Comparison of ENCODE assay signal across 18 cellular contexts in the genomic region with DNA sequence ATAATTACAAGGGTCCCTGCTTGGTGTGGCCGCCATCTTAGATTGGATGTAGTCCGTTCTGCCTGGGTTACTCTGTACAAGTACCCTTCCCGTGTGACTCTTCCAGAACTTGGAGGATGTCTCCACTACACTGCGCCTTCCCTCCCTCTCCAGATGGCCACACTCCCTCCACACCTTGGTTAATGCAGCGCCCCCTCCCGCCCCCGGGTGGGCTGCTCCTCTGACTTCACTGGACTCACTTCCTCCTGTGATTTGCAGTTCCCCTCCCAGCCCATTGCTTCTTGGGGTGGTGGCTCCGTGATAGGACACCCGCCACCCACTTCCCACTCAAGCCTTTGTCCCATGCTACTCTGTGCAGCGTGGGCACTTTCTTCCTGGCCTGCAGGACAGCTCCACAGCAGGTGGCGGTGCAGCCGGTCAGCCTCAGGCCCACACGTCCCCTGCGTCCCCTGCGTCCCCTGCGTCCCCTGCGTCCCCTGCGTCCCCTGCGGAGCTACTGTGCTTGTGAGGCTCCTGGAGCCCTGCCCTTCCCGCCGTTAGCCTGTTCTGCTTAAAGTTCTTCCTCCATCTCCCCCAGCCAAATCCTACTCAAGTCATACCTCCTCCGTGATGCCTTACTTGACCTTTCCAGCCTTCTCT.
A peak's percentile ranks its signal among the peaks of the same experiment; 100 is the strongest.
DNase-seq lines count a peak whose midpoint lies in the region; ATAC-seq, FAIRE-seq and TF ChIP-seq lines count a peak whose summit lies in the region.
"Had no signal": no experiment of that assay in that cellular context is flagged by ENCODE, and none has a peak within 500 bp of the region (broad histone marks: within the 10 kb centered on the region; RNA-seq: fewer than 3 reads in every experiment).

No MANE protein-coding gene starts in this region.

- no peaks in the 10 kb centered on the region for H3K9me3 Mint-ChIP-seq in GM23338
- H3K9me3 Mint-ChIP-seq: CD8-positive, alpha-beta T cell; H9 had no signal

- H3K9me3 ChIP-seq in testis: no peaks in the 10 kb centered on the region
- H3K9me3 ChIP-seq: BLaER1, Caco-2 had no signal

- H3K4me2 ChIP-seq in GM23338: no peak overlapping the region
- H3K4me2 ChIP-seq: BLaER1 had no signal

- H3K27ac ChIP-seq in GM23338 (ENCODE audit: low read depth): no peak overlapping the region
- no peak overlapping the region for H3K27ac ChIP-seq in coronary artery
- no peak overlapping the region for H3K27ac ChIP-seq in testis
- H3K27ac ChIP-seq: BLaER1, C4-2B had no signal

- TF ChIP-seq CTCF in GM23338 (conservative IDR thresholded peaks at IDR 0.05; ENCODE audit: low read depth in 2 of 2) (peak; percentile 14 to 26; a peak in 3 of 4 replicates), coronary artery (IDR thresholded peaks at IDR 0.05) (no peak), testis (IDR thresholded peaks at IDR 0.05) (no peak)

- H2AFZ ChIP-seq in GM23338: no peak overlapping the region

- H3K36me3 Mint-ChIP-seq in GM23338 (ENCODE audit: low read depth): no peaks in the 10 kb centered on the region; the same call in 2 of the 3 replicates
- H3K36me3 Mint-ChIP-seq: CD8-positive, alpha-beta T cell had no signal

- WGBS in testis, 2 donors: 47 to 74% methylated on average over 22 of the region's 22 CpGs

- H3K4me3 Mint-ChIP-seq in GM23338: no peak overlapping the region
- H3K4me3 Mint-ChIP-seq: B cell; CD8-positive, alpha-beta T cell; H9 had no signal

- H3K36me3 ChIP-seq in GM23338 (ENCODE audit: insufficient read depth): no peaks in the 10 kb centered on the region
- H3K36me3 ChIP-seq in testis (ENCODE audit: low read depth, missing control alignments): no peaks in the 10 kb centered on the region
- H3K36me3 ChIP-seq: BLaER1 had no signal

- no peaks in the 10 kb centered on the region for H3K9me2 ChIP-seq in GM23338 (ENCODE audit: insufficient read depth)

- H3K4me1 ChIP-seq in GM23338 (ENCODE audit: insufficient read depth): peaks cover 22% of the 10 kb centered on the region
- no peaks in the 10 kb centered on the region for H3K4me1 ChIP-seq in testis
- H3K4me1 ChIP-seq: BLaER1, Caco-2 had no signal

- H3K27ac Mint-ChIP-seq in GM23338: no peak overlapping the region
- H3K27ac Mint-ChIP-seq: B cell; CD4-positive, CD25-positive, alpha-beta regulatory T cell; CD8-positive, alpha-beta T cell had no signal

- no peak for TF ChIP-seq POLR2A in testis (IDR thresholded peaks at IDR 0.05)

- H3K79me2 ChIP-seq in GM23338 (replicated peaks; ENCODE audit: insufficient read depth): no peaks in the 10 kb centered on the region

- H3F3A ChIP-seq in GM23338 (replicated peaks; ENCODE audit: low read depth): 0 out of 2 replicates have a peak, but pooled peaks cover 3% of the 10 kb centered on the region

- no peaks in the 10 kb centered on the region for H4K20me1 ChIP-seq in GM23338 (replicated peaks; ENCODE audit: insufficient read depth)

- no peak for ATAC-seq in GM23338
- ATAC-seq: CD8-positive, alpha-beta T cell; HCT116 had no signal

- DNase-seq in GM23338 (ENCODE audit: low spot score): peak; percentile 20
- DNase-seq in coronary artery (ENCODE audit: low spot score): peak; percentile 35
- peak; percentile 21 for DNase-seq in testis
- no peak for DNase-seq in activated CD4-positive, alpha-beta T cell treated with anti-CD3 and anti-CD28 coated beads, Interleukin-2, amount 50 U/mL, for 1 hour
- no peak for DNase-seq in activated CD4-positive, alpha-beta T cell treated with anti-CD3 and anti-CD28 coated beads for 4 hours
- no peak for DNase-seq in frontal cortex (ENCODE audit: low spot score in 2 of 2)
- DNase-seq: Caco-2; CD4-positive, CD25-positive, alpha-beta regulatory T cell; CD8-positive, alpha-beta T cell; DMS153; DND-41; H9 had no signal

- intact Hi-C loops in testis (cut with DNase I; ENCODE audit: low total_unique reads): no loop called here

- peaks cover 39% of the 10 kb centered on the region for H3K27me3 ChIP-seq in GM23338 (ENCODE audit: insufficient read depth)
- H3K27me3 ChIP-seq in testis: no peaks in the 10 kb centered on the region

- H3K4me3 ChIP-seq in GM23338: no peak overlapping the region
- H3K4me3 ChIP-seq in coronary artery: no peak overlapping the region
- H3K4me3 ChIP-seq in testis: peak overlapping the region; percentile 37 to 41
- H3K4me3 ChIP-seq: BLaER1 had no signal

- FAIRE-seq in frontal cortex (lab: Jason Lieb, UNC): no peak
- FAIRE-seq: G401.6, GM12892 had no signal

- peaks cover 35% of the 10 kb centered on the region for H3K4me1 Mint-ChIP-seq in GM23338
- H3K4me1 Mint-ChIP-seq: B cell had no signal

- H3K27me3 Mint-ChIP-seq in GM23338 (ENCODE audit: insufficient read depth, low read depth, poor library complexity): peaks cover 29% of the 10 kb centered on the region

TF ChIP-seq in GM23338, 12 proteins besides CTCF, POLR2A, EP300 and RAD21:
- TF ChIP-seq JUNB (IDR thresholded peaks at IDR 0.05; ENCODE audit: unreplicated experiment): no peak
- no peak for TF ChIP-seq STAT1 (IDR thresholded peaks at IDR 0.05; ENCODE audit: unreplicated experiment)
- TF ChIP-seq, protein P1, sequence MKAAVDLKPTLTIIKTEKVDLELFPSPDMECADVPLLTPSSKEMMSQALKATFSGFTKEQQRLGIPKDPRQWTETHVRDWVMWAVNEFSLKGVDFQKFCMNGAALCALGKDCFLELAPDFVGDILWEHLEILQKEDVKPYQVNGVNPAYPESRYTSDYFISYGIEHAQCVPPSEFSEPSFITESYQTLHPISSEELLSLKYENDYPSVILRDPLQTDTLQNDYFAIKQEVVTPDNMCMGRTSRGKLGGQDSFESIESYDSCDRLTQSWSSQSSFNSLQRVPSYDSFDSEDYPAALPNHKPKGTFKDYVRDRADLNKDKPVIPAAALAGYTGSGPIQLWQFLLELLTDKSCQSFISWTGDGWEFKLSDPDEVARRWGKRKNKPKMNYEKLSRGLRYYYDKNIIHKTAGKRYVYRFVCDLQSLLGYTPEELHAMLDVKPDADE (IDR thresholded peaks at IDR 0.05): no peak
- no peak for TF ChIP-seq EZH2phosphoT487 (IDR thresholded peaks at IDR 0.05; ENCODE audit: unreplicated experiment)
- no peak for TF ChIP-seq ZNF331 (CRISPR knock-in tag; IDR thresholded peaks at IDR 0.05; ENCODE audit: low read depth)
- TF ChIP-seq, protein P2, sequence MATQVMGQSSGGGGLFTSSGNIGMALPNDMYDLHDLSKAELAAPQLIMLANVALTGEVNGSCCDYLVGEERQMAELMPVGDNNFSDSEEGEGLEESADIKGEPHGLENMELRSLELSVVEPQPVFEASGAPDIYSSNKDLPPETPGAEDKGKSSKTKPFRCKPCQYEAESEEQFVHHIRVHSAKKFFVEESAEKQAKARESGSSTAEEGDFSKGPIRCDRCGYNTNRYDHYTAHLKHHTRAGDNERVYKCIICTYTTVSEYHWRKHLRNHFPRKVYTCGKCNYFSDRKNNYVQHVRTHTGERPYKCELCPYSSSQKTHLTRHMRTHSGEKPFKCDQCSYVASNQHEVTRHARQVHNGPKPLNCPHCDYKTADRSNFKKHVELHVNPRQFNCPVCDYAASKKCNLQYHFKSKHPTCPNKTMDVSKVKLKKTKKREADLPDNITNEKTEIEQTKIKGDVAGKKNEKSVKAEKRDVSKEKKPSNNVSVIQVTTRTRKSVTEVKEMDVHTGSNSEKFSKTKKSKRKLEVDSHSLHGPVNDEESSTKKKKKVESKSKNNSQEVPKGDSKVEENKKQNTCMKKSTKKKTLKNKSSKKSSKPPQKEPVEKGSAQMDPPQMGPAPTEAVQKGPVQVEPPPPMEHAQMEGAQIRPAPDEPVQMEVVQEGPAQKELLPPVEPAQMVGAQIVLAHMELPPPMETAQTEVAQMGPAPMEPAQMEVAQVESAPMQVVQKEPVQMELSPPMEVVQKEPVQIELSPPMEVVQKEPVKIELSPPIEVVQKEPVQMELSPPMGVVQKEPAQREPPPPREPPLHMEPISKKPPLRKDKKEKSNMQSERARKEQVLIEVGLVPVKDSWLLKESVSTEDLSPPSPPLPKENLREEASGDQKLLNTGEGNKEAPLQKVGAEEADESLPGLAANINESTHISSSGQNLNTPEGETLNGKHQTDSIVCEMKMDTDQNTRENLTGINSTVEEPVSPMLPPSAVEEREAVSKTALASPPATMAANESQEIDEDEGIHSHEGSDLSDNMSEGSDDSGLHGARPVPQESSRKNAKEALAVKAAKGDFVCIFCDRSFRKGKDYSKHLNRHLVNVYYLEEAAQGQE (IDR thresholded peaks at IDR 0.05; ENCODE audit: unreplicated experiment): no peak
- no peak for TF ChIP-seq CREB1 (CRISPR knock-in tag; IDR thresholded peaks at IDR 0.05; ENCODE audit: low read depth)

Comparison
In these comparisons a context has a peak if more than half of its experiments do, and no peak if none do; other contexts are left out.
1. DNase-seq: peak in GM23338 (single experiment), coronary artery (single experiment) and testis (single experiment); none in activated CD4-positive, alpha-beta T cell treated with anti-CD3 and anti-CD28 coated beads, Interleukin-2, amount 50 U/mL, for 1 hour (single experiment), activated CD4-positive, alpha-beta T cell treated with anti-CD3 and anti-CD28 coated beads for 4 hours (0 of 2) and frontal cortex (0 of 2).
2. H3K4me3 ChIP-seq: peak in testis (2 of 2); none in GM23338 (single experiment) and coronary artery (single experiment).
3. CTCF ChIP-seq: peak in GM23338 (2 of 2); none in coronary artery (single experiment) and testis (0 of 3).